Comparison of ENCODE assay signal across 19 cellular contexts in the genomic region with DNA sequence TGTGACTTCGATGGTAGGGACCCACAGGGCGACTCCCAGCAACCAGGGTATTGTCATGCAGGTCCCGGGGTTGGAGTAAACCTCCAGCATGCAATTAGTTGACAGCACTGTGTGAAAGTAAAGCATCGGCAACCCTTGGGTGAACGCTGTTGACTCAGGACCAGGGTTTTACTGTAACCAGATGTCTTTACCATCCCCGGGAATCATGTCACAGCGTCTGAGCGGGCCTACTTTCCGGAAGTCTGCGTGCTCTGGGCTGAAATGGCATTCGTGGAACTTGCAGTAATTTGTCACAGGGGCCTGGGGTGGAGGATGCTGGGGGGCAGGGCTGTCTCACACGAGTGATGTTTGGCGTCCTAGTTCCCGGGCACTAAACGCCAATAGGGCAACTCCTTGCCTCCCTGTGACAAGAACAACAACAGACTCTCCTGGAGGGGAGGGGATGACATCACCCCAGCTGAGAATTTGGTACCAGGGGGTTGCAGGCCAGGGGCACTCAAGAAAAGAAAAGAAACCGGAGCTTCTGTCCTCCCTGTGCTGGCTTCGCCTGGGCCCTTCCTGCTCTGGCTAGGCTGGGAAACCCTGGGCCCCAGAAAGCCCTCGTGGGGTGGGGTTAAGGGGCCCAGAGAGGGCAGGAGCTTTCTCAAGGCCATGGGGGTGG.
"Had no signal": no experiment of that assay in that cellular context is flagged by ENCODE, and none has a peak within 500 bp of the region (broad histone marks: within the 10 kb centered on the region; RNA-seq: fewer than 3 reads in every experiment).

No MANE protein-coding gene starts in this region.

- H3K9me3 Mint-ChIP-seq: activated CD4-positive, alpha-beta T cell treated with anti-CD3 and anti-CD28 coated beads, Interleukin-2, amount 10 ng/mL, durations not matched to agents 7 days and 5 days; activated naive CD4-positive, alpha-beta T cell treated with anti-CD3 and anti-CD28 coated beads, Interleukin-2, amount 50 U/mL, for 24 hours; natural killer cell had no signal

- H3K9me3 ChIP-seq: body of pancreas, gastrocnemius medialis, left ventricle myocardium inferior, thoracic aorta, upper lobe of left lung had no signal

- DNase-seq: anterior cingulate cortex; cortex of kidney; erythroblast; gastrocnemius medialis; hypothalamus; left ventricle myocardium inferior; midbrain; natural killer cell; retina; stimulated activated naive CD4-positive, alpha-beta T cell treated with Interleukin-2 at 50 U/mL for 16 hours had no signal

- H3K27ac ChIP-seq: body of pancreas, cardiac muscle cell, gastrocnemius medialis, left ventricle myocardium inferior, thoracic aorta, upper lobe of left lung had no signal

- H3K27ac Mint-ChIP-seq: activated CD4-positive, alpha-beta T cell treated with anti-CD3 and anti-CD28 coated beads, Interleukin-2, amount 10 ng/mL, durations not matched to agents 7 days and 5 days; activated CD8-positive, alpha-beta T cell treated with anti-CD3 and anti-CD28 coated beads, Interleukin-2, amount 10 ng/mL, durations not matched to agents 7 days and 5 days; activated naive CD4-positive, alpha-beta T cell treated with anti-CD3 and anti-CD28 coated beads, Interleukin-2, amount 50 U/mL, for 24 hours; natural killer cell; progenitor cell of endocrine pancreas; T-helper 17 cell had no signal

- H3K36me3 Mint-ChIP-seq: activated naive CD4-positive, alpha-beta T cell treated with anti-CD3 and anti-CD28 coated beads, Interleukin-2, amount 50 U/mL, for 24 hours; natural killer cell had no signal

- H3K4me3 ChIP-seq: body of pancreas, cardiac muscle cell, gastrocnemius medialis, left ventricle myocardium inferior, thoracic aorta, upper lobe of left lung had no signal

- H3K36me3 ChIP-seq: cardiac muscle cell, gastrocnemius medialis, left ventricle myocardium inferior, thoracic aorta, upper lobe of left lung had no signal

- H3K27me3 Mint-ChIP-seq: activated CD4-positive, alpha-beta T cell treated with anti-CD3 and anti-CD28 coated beads, Interleukin-2, amount 10 ng/mL, durations not matched to agents 7 days and 5 days; activated naive CD4-positive, alpha-beta T cell treated with anti-CD3 and anti-CD28 coated beads, Interleukin-2, amount 50 U/mL, for 24 hours had no signal

- H3K4me3 Mint-ChIP-seq: activated CD4-positive, alpha-beta T cell treated with anti-CD3 and anti-CD28 coated beads, Interleukin-2, amount 10 ng/mL, durations not matched to agents 7 days and 5 days; activated CD8-positive, alpha-beta T cell treated with anti-CD3 and anti-CD28 coated beads, Interleukin-2, amount 10 ng/mL, durations not matched to agents 7 days and 5 days; activated naive CD4-positive, alpha-beta T cell treated with anti-CD3 and anti-CD28 coated beads, Interleukin-2, amount 50 U/mL, for 24 hours; natural killer cell; T-helper 17 cell had no signal

- H3K27me3 ChIP-seq: body of pancreas, gastrocnemius medialis, upper lobe of left lung had no signal
